Comparison of ENCODE assay signal across 9 cellular contexts in the genomic region with DNA sequence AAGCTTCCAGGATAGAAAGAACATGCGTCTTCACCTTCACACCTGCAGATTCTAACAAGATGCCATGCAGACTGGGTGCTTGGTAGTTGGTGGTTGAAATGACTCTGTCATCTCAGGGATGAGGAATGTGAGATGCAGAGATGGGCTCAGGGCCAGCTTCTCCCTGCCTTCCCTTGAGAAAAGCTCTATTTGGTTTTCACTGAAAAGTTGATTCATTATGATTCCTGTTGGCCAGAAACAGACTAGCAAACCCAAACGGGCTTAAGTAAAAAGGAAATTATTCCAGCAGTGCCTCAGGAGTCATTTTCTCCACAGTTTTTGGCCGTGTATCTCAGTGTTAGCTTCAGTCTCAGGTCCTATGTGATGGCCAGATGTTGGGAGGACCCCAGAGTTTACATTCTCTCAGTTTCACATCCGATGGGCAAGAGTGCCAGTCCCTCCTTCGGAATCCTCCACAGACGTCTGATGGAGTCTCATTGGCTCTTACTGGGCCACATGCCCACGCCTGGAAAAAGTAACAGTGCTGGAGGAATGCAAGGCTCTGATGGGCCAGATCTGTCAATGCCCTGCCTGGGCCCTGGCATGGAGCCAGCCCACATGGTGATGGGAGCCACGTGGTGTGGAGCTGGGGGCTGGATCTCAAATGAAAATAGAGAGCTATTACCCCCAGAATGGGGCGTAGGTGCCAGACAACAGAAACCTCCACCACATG. TPM values are rescaled to one million over a fixed set of nuclear protein-coding genes. Genes with fewer than 3 reads are reported as not detected.
DNase-seq lines count a peak whose midpoint lies in the region; ATAC-seq and TF ChIP-seq lines count a peak whose summit lies in the region.
"Had no signal": no experiment of that assay in that cellular context is flagged by ENCODE, and none has a peak within 500 bp of the region (broad histone marks: within the 10 kb centered on the region; RNA-seq: fewer than 3 reads in every experiment).

No MANE protein-coding gene starts in this region.

- no peaks in the 10 kb centered on the region for H3K27me3 Mint-ChIP-seq in activated T-cell treated with anti-CD3 and anti-CD28 coated beads, Interleukin-2, amount 50 U/mL, for 72 hours (ENCODE audit: low read depth)
- no peaks in the 10 kb centered on the region for H3K27me3 Mint-ChIP-seq in activated T-cell treated with anti-CD3 and anti-CD28 coated beads, Interleukin-2, amount 50 U/mL, for 4 hours (ENCODE audit: low read depth)

- H4K20me1 ChIP-seq in OCI-LY7 (ENCODE audit: insufficient read depth, low read length) = no peaks in the 10 kb centered on the region

- H3K4me1 ChIP-seq in adrenal gland (replicated peaks in 1 of 2) = peaks cover 11 to 35% of the 10 kb centered on the region in 2 donors
- H3K4me1 ChIP-seq in right atrium auricular region = peaks cover 0 to 45% of the 10 kb centered on the region in 2 donors
- H3K4me1 ChIP-seq in tibial artery = peaks cover 7 to 59% (median 42%) of the 10 kb centered on the region in 4 donors
- peaks cover 17% of the 10 kb centered on the region for H3K4me1 ChIP-seq in OCI-LY7 (ENCODE audit: insufficient read depth, low read length, poor library complexity, severe bottlenecking)

- ATAC-seq in activated T-cell treated with anti-CD3 and anti-CD28 coated beads, Interleukin-2, amount 50 U/mL, for 72 hours (replicated peaks in 1 of 2) = no peak
- ATAC-seq in activated T-cell treated with anti-CD3 and anti-CD28 coated beads, Interleukin-2, amount 50 U/mL, for 4 hours = no peak

- TF ChIP-seq CTCF in adrenal gland (IDR thresholded peaks at IDR 0.05) (no peak), right atrium auricular region (IDR thresholded peaks at IDR 0.05) (no peak), tibial artery (IDR thresholded peaks at IDR 0.05) (no peak), OCI-LY7 (conservative IDR thresholded peaks at IDR 0.05; ENCODE audit: low read length) (no peak)

- H3K36me3 ChIP-seq in adrenal gland (replicated peaks in 1 of 2) (peaks cover 0 to 10% of the 10 kb centered on the region in 2 donors), right atrium auricular region (peaks cover 4% of the 10 kb centered on the region), tibial artery (peaks cover 8 to 15% (median 9%) of the 10 kb centered on the region in 3 donors), OCI-LY7 (ENCODE audit: insufficient read depth, low read length) (no peaks in the 10 kb centered on the region)

- H3K4me3 ChIP-seq in adrenal gland = no peak overlapping the region
- H3K4me3 ChIP-seq in right atrium auricular region = no peak overlapping the region
- H3K4me3 ChIP-seq in tibial artery = no peak overlapping the region
- H3K4me3 ChIP-seq in OCI-LY7 (ENCODE audit: low read depth, low read length, poor library complexity, severe bottlenecking) = no peak overlapping the region

- no peaks in the 10 kb centered on the region for H3K79me2 ChIP-seq in OCI-LY7 (ENCODE audit: insufficient read depth, low read depth, low read length)

- peaks cover 11% of the 10 kb centered on the region in 2 donors for H3K36me3 Mint-ChIP-seq in activated T-cell treated with anti-CD3 and anti-CD28 coated beads, Interleukin-2, amount 50 U/mL, for 72 hours (ENCODE audit: insufficient read depth in 2 of 2)
- H3K36me3 Mint-ChIP-seq in activated T-cell treated with anti-CD3 and anti-CD28 coated beads, Interleukin-2, amount 50 U/mL, for 4 hours (ENCODE audit: insufficient read depth) = peaks cover 24% of the 10 kb centered on the region

- POLR2A ChIA-PET in OCI-LY7 (lab: Charles Lee) = interaction anchor here (0.6 to 0.9 kb wide), 3 partner anchors 10 to 401 kb away, joined by 3 to 5 read pairs (median 3); no protein-coding TSS in a partner anchor

- H3K27ac ChIP-seq in adrenal gland (peak overlapping the region in 3 of 5 donors; percentile 60 to 79 (median 75)), right atrium auricular region (peak overlapping the region; percentile 31 to 62), tibial artery (peak overlapping the region; percentile 42 to 61), OCI-LY7 (ENCODE audit: low read depth, low read length, poor library complexity, severe bottlenecking) (no peak overlapping the region)

- BruUV-seq in OCI-LY7 (replicated peaks; lab: Mats Ljungman, UMichigan) = no TSS peak

- no peaks in the 10 kb centered on the region for H3K9me3 ChIP-seq in adrenal gland (replicated peaks in 1 of 3)
- H3K9me3 ChIP-seq in right atrium auricular region = no peaks in the 10 kb centered on the region
- H3K9me3 ChIP-seq in tibial artery = no peaks in the 10 kb centered on the region
- no peaks in the 10 kb centered on the region for H3K9me3 ChIP-seq in OCI-LY7 (ENCODE audit: low read length)

- peak overlapping the region; percentile 43 for H3K27ac Mint-ChIP-seq in activated T-cell treated with anti-CD3 and anti-CD28 coated beads, Interleukin-2, amount 50 U/mL, for 72 hours

- DNase-seq in activated T-cell treated with anti-CD3 and anti-CD28 coated beads, Interleukin-2, amount 50 U/mL, for 72 hours = peak in 1 of 2 donors; percentile 25
- DNase-seq in activated T-cell treated with anti-CD3 and anti-CD28 coated beads, Interleukin-2, amount 50 U/mL, for 4 hours = no peak
- DNase-seq in adrenal gland (peak in 6 of 7 donors; percentile 47 to 76 (median 62)), right atrium auricular region (ENCODE audit: low spot score) (no peak), tibial artery (peak in 1 of 2 donors; percentile 40), iPS-NIHi7 (ENCODE audit: extremely low spot score) (no peak), OCI-LY7 (ENCODE audit: low spot score) (no peak), DMS79 (lab: John Stamatoyannopoulos, UW) (no peak)
- DNase-seq: NCI-H1092 treated with DMSO at 0.1 percent for 48 hours had no signal

- H3K9me3 Mint-ChIP-seq in activated T-cell treated with anti-CD3 and anti-CD28 coated beads, Interleukin-2, amount 50 U/mL, for 72 hours = no peaks in the 10 kb centered on the region
- no peaks in the 10 kb centered on the region for H3K9me3 Mint-ChIP-seq in activated T-cell treated with anti-CD3 and anti-CD28 coated beads, Interleukin-2, amount 50 U/mL, for 4 hours

- whole genome bisulfite sequencing in adrenal gland, 4 donors = 52 to 66% (median 59%) methylated on average over 8 to 9 of the region's 9 CpGs

- peaks cover 51% of the 10 kb centered on the region for H3K4me1 Mint-ChIP-seq in activated T-cell treated with anti-CD3 and anti-CD28 coated beads, Interleukin-2, amount 50 U/mL, for 72 hours (ENCODE audit: low read depth)
- peaks cover 51% of the 10 kb centered on the region for H3K4me1 Mint-ChIP-seq in activated T-cell treated with anti-CD3 and anti-CD28 coated beads, Interleukin-2, amount 50 U/mL, for 4 hours (ENCODE audit: low read depth)

- H2AFZ ChIP-seq in OCI-LY7 (ENCODE audit: low read length) = no peak overlapping the region

- intact Hi-C loops in adrenal gland (cut with DNase I) (loop anchor here in 1 of 2 donors (5.0 kb wide), 1 partner anchor 630 kb away; no protein-coding TSS in a partner anchor), tibial artery (cut with DNase I; ENCODE audit: low total_unique reads) (loop anchor here (10.0 kb wide), 1 partner anchor 632 kb away; no protein-coding TSS in a partner anchor), OCI-LY7 (cut with micrococcal nuclease; ENCODE audit: unreplicated experiment) (no loop called here)

- CTCF ChIA-PET in OCI-LY7 (lab: Charles Lee; ENCODE audit: unreplicated experiment) = no interaction called here

- peak overlapping the region; percentile 29 to 93 for H3K4me3 Mint-ChIP-seq in activated T-cell treated with anti-CD3 and anti-CD28 coated beads, Interleukin-2, amount 50 U/mL, for 72 hours
- no peak overlapping the region for H3K4me3 Mint-ChIP-seq in activated T-cell treated with anti-CD3 and anti-CD28 coated beads, Interleukin-2, amount 50 U/mL, for 4 hours

- no peak for TF ChIP-seq POLR2A in adrenal gland (IDR thresholded peaks at IDR 0.05)

- no peak overlapping the region for H3K4me2 ChIP-seq in OCI-LY7 (ENCODE audit: low read length)

- H3K9me2 ChIP-seq in OCI-LY7 (ENCODE audit: insufficient read depth, low read length) = no peaks in the 10 kb centered on the region

- no peaks in the 10 kb centered on the region for H3K27me3 ChIP-seq in adrenal gland
- no peaks in the 10 kb centered on the region for H3K27me3 ChIP-seq in right atrium auricular region
- H3K27me3 ChIP-seq in tibial artery = no peaks in the 10 kb centered on the region

RNA-seq across cellular contexts. Expression of a gene that starts 22.3 kb away (rescaled TPM):
- total RNA-seq in activated T-cell treated with anti-CD3 and anti-CD28 coated beads, Interleukin-2, amount 50 U/mL, for 72 hours = 10 to 100 TPM; 77.1 to 78.4 TPM
- 10 to 100 TPM; 48.8 to 52.5 (median 49.2) TPM for total RNA-seq in activated T-cell treated with anti-CD3 and anti-CD28 coated beads, Interleukin-2, amount 50 U/mL, for 4 hours
- 10 to 100 TPM; 25.9 to 56.8 (median 44.8) TPM for total RNA-seq in adrenal gland
- polyA plus RNA-seq in adrenal gland = 10 to 100 TPM; 22.5 to 59.3 (median 28.6) TPM
- 10 to 100 TPM; 16.6 to 18.7 TPM for total RNA-seq in right atrium auricular region
- total RNA-seq in OCI-LY7 (2014; rRNA removed; shearing (Covaris generic)) = 35.5 and 35.9 TPM in 2 replicates
- total RNA-seq in OCI-LY7 (2022) = 54.9 and 59.4 TPM in 2 replicates

Comparison
In these comparisons a context has a peak if more than half of its experiments do, and no peak if none do; other contexts are left out.
1. DNase-seq: peak in adrenal gland (6 of 7); none in activated T-cell treated with anti-CD3 and anti-CD28 coated beads, Interleukin-2, amount 50 U/mL, for 4 hours (single experiment), right atrium auricular region (single experiment), iPS-NIHi7 (single experiment), OCI-LY7 (single experiment) and DMS79 (single experiment).